15 cellular contexts compared by ENCODE assay signal in the genomic region with DNA sequence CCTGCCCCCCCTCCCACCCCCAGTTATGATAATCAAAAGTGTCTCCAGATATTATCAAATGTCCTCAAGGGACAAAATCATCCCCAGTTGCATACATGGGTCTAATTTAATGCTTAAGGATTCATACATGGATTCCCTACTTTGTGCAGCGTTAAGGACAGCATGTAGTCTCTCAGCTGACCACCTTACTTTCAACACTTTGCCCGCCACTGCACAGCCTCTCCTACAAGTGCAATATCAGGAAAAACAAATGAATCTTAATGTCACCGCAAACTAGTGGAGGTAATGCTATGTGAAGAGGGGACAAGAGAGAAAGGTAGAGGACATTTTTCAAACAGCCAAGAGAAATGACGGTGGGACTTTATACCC.
DNase-seq lines count a peak whose midpoint lies in the region; ATAC-seq and TF ChIP-seq lines count a peak whose summit lies in the region.
"Had no signal": no experiment of that assay in that cellular context is flagged by ENCODE, and none has a peak within 500 bp of the region (broad histone marks: within the 10 kb centered on the region; RNA-seq: fewer than 3 reads in every experiment).

No MANE protein-coding gene starts in this region.

- H3K9me3 ChIP-seq in DND-41 (ENCODE audit: insufficient read depth, low read length, severe bottlenecking), result no peaks in the 10 kb centered on the region
- H3K9me3 ChIP-seq in gastrocnemius medialis, result no peaks in the 10 kb centered on the region

- no peak for DNase-seq in DND-41
- DNase-seq in nephron progenitor cell, result no peak
- no peak for DNase-seq in gastrocnemius medialis
- DNase-seq in ACHN, result no peak
- no peak for DNase-seq in cerebellum (ENCODE audit: low spot score)
- DNase-seq in activated CD8-positive, alpha-beta memory T cell treated with anti-CD3 and anti-CD28 coated beads, Interleukin-2, amount 50 U/mL, for 48 hours, result no peak
- DNase-seq: CD8-positive, alpha-beta T cell; DMS79; H9; NCI-H187; NCI-H446; NCI-H69; SHP77 treated with DMSO at 0.1 percent for 48 hours had no signal

- peaks cover 33% of the 10 kb centered on the region for H3K4me1 ChIP-seq in DND-41 (ENCODE audit: insufficient read depth, low read length)
- H3K4me1 ChIP-seq in gastrocnemius medialis, result peaks cover 37 to 51% of the 10 kb centered on the region in 2 donors

- in situ Hi-C loops in gastrocnemius medialis (cut with MboI; ENCODE audit: low sequenced_read_pairs in 4 of 4), result no loop called here
- in situ Hi-C loops in ACHN (cut with HindIII; ENCODE audit: low pct_ligation_motif_present, low pct_unique_long_range_greater_than_20kb, low sequenced_read_pairs), result no loop called here

- H3K4me2 ChIP-seq in DND-41 (ENCODE audit: insufficient read depth, low read length), result peak overlapping the region; percentile 41

- peak overlapping the region; percentile 90 for H3K27ac Mint-ChIP-seq in nephron progenitor cell
- H3K27ac Mint-ChIP-seq: CD8-positive, alpha-beta T cell had no signal

- no peak overlapping the region for H3K4me3 Mint-ChIP-seq in nephron progenitor cell
- H3K4me3 Mint-ChIP-seq: CD8-positive, alpha-beta T cell; H9 had no signal

- H3K27ac ChIP-seq in DND-41 (ENCODE audit: low read length) (peak overlapping the region; percentile 71), cingulate gyrus (ENCODE audit: low read depth, low read length) (peak overlapping the region; percentile 26), gastrocnemius medialis (peak overlapping the region; percentile 79 to 90 (median 86))
- H3K27ac ChIP-seq: HL-60 had no signal

- H3K27me3 Mint-ChIP-seq in nephron progenitor cell (ENCODE audit: low read depth, poor library complexity), result peaks cover 3% of the 10 kb centered on the region

- TF ChIP-seq POLR2A in gastrocnemius medialis (IDR thresholded peaks at IDR 0.05), result no peak

- 0 out of 2 replicates have a peak overlapping the region, but pooled peaks have one; percentile 15 for H3K9ac ChIP-seq in DND-41 (ENCODE audit: low read depth, low read length)

- H3K27me3 ChIP-seq in DND-41 (ENCODE audit: insufficient read depth, low read length, poor library complexity) (no peaks in the 10 kb centered on the region), gastrocnemius medialis (no peaks in the 10 kb centered on the region)

- no peaks in the 10 kb centered on the region for H3K79me2 ChIP-seq in DND-41 (ENCODE audit: insufficient read depth, low read length)

- H2AFZ ChIP-seq in DND-41 (ENCODE audit: low read depth, low read length), result no peak overlapping the region

- intact Hi-C loops in gastrocnemius medialis (cut with DNase I; ENCODE audit: low total_unique reads), result loop anchor here (5.0 to 10.0 kb wide), 4 partner anchors 73 to 213 kb away; partner anchors contain the start of gene TLE1

- H3K4me1 Mint-ChIP-seq in nephron progenitor cell, result peaks cover 41% of the 10 kb centered on the region

- TF ChIP-seq CTCF in DND-41 (IDR thresholded peaks at IDR 0.05; ENCODE audit: borderline replicate concordance, extremely low read depth, low read length, poor library complexity, severe bottlenecking) (no peak), nephron progenitor cell (IDR thresholded peaks at IDR 0.05) (no peak), gastrocnemius medialis (IDR thresholded peaks at IDR 0.05 in 4 of 5, conservative IDR thresholded peaks at IDR 0.05 in 1 of 5) (no peak)

- peaks cover 100% of the 10 kb centered on the region for H3K36me3 Mint-ChIP-seq in nephron progenitor cell (ENCODE audit: low read depth)
- H3K36me3 Mint-ChIP-seq: CD8-positive, alpha-beta T cell had no signal

- H3K9me3 Mint-ChIP-seq in nephron progenitor cell, result peaks cover 17% of the 10 kb centered on the region
- H3K9me3 Mint-ChIP-seq: CD8-positive, alpha-beta T cell; H9 had no signal

- no peak for ATAC-seq in DND-41 (ENCODE audit: insufficient read depth, low read depth)
- ATAC-seq in gastrocnemius medialis, result no peak
- ATAC-seq: CD8-positive, alpha-beta T cell had no signal

- H3K36me3 ChIP-seq in DND-41 (ENCODE audit: insufficient read depth, low read length), result peaks cover 31% of the 10 kb centered on the region
- H3K36me3 ChIP-seq in gastrocnemius medialis, result peaks cover 0 to 27% of the 10 kb centered on the region in 2 donors

- no peaks in the 10 kb centered on the region; the same call in 1 of the 2 replicates for H4K20me1 ChIP-seq in DND-41 (ENCODE audit: insufficient read depth, low read length)

- H3K4me3 ChIP-seq in DND-41 (ENCODE audit: low read depth in 1 of 2, low read length in 2 of 2) (no peak overlapping the region), gastrocnemius medialis (no peak overlapping the region)

Comparison
In these comparisons a context has a peak if more than half of its experiments do, and no peak if none do; other contexts are left out.
1. H3K27ac ChIP-seq: peak in every context shown above with its lines; median percentile 86 in gastrocnemius medialis; 71 in DND-41; 26 in cingulate gyrus.